25 cellular contexts compared by ENCODE assay signal in genomic region chr5:98299435-98299834, GRCh38.
"Had no signal": no experiment of that assay in that cellular context is flagged by ENCODE, and none has a peak within 500 bp of the region (broad histone marks: within the 10 kb centered on the region; RNA-seq: fewer than 3 reads in every experiment).

No MANE protein-coding gene starts in this region.

- H3K4me3 ChIP-seq: colonic mucosa, esophagus muscularis mucosa, heart right ventricle, lower lobe of right lung, right lobe of liver, thoracic aorta, tibial nerve, upper lobe of right lung, uterus had no signal

- ATAC-seq: heart right ventricle; left ventricle myocardium superior; lower lobe of right lung; naive thymus-derived CD8-positive, alpha-beta T cell; right lobe of liver; stimulated activated naive B cell treated with anti-CD40 and anti-IgM and Interleukin-4, amounts not matched to agents 10 μg/mL and 1 μg/mL and 100 μg/mL, for 72 hours; upper lobe of right lung had no signal

- H3K27me3 ChIP-seq: colonic mucosa, esophagus muscularis mucosa, heart right ventricle, right lobe of liver, tibial nerve, upper lobe of right lung, uterus had no signal

- H3K79me2 ChIP-seq: parathyroid adenoma had no signal

- H3K9ac ChIP-seq: parathyroid adenoma had no signal

- DNase-seq: colonic mucosa; effector CD8-positive, alpha-beta T cell; foreskin melanocyte; glutamatergic neuron; heart right ventricle; hippocampal formation; immature natural killer cell; left ventricle myocardium superior; lower lobe of right lung; naive thymus-derived CD8-positive, alpha-beta T cell; nephron progenitor cell; occipital lobe; right lobe of liver; small intestine; stimulated activated CD4-positive, alpha-beta T cell treated with anti-CD3 and anti-CD28 coated beads, Interleukin-15, amount 100 ng/mL, for 24 hours; stimulated activated CD4-positive, alpha-beta T cell treated with anti-CD3 and anti-CD28 coated beads, Interleukin-2, amount 100 ng/mL, for 48 hours; stimulated activated naive B cell treated with anti-CD40 and anti-IgM and Interleukin-4, amounts not matched to agents 10 μg/mL and 1 μg/mL and 100 μg/mL, for 72 hours; upper lobe of right lung; uterus had no signal

- FAIRE-seq: endothelial cell of umbilical vein, keratinocyte, small intestine had no signal

- H3K36me3 ChIP-seq: colonic mucosa, esophagus muscularis mucosa, heart right ventricle, lower lobe of right lung, right lobe of liver, thoracic aorta, tibial nerve, upper lobe of right lung, uterus had no signal

- H3K27ac ChIP-seq: colonic mucosa, esophagus muscularis mucosa, heart right ventricle, lower lobe of right lung, parathyroid adenoma, right lobe of liver, thoracic aorta, tibial nerve, upper lobe of right lung, uterus had no signal

- H3K9me3 ChIP-seq: colonic mucosa, esophagus muscularis mucosa, heart right ventricle, lower lobe of right lung, right lobe of liver, thoracic aorta, tibial nerve, upper lobe of right lung, uterus had no signal

- H2AFZ ChIP-seq: parathyroid adenoma had no signal

- H3K4me1 ChIP-seq: colonic mucosa, esophagus muscularis mucosa, heart right ventricle, lower lobe of right lung, parathyroid adenoma, right lobe of liver, tibial nerve, upper lobe of right lung, uterus had no signal
